Comparison of ENCODE assay signal across 9 cellular contexts in the genomic region with DNA sequence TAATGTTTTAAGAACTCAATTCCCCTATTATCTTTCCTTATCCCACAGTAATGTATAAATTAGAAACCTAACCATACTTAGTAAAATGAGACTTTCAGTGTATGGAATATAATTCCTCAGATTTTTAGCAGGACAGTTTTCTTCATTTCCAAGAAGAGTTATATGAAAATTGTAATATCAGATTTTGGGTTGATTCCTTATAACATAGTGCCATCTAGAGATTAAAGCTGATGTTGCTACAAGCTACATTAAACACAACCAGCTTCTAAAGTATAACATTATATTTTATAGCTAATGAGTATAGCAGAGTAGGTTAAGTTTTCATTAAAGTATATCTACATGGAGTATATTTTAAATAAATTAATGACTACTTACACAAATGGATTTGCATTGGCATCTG.
A peak's percentile ranks its signal among the peaks of the same experiment; 100 is the strongest.
DNase-seq lines count a peak whose midpoint lies in the region; ATAC-seq, FAIRE-seq and TF ChIP-seq lines count a peak whose summit lies in the region.
"Had no signal": no experiment of that assay in that cellular context is flagged by ENCODE, and none has a peak within 500 bp of the region (broad histone marks: within the 10 kb centered on the region; RNA-seq: fewer than 3 reads in every experiment).

No MANE protein-coding gene starts in this region.

- no peak for FAIRE-seq in RCC 7860 (lab: Jason Lieb, UNC)

- no peak overlapping the region for H3K4me3 Mint-ChIP-seq in CD14-positive monocyte

- peak; percentile 27 for TF ChIP-seq CTCF in CD14-positive monocyte (IDR thresholded peaks at IDR 0.05)

- peaks cover 0 to 2% (median 0%) of the 10 kb centered on the region in 3 donors for H3K27me3 Mint-ChIP-seq in CD14-positive monocyte (ENCODE audit: low read depth in 3 of 3)

- peaks cover 4% of the 10 kb centered on the region for H3K4me1 Mint-ChIP-seq in CD14-positive monocyte

- H3K27ac Mint-ChIP-seq in CD14-positive monocyte = no peak overlapping the region
- no peak overlapping the region for H3K27ac Mint-ChIP-seq in activated naive CD4-positive, alpha-beta T cell treated with anti-CD3 and anti-CD28 coated beads, Interleukin-2, amount 50 U/mL, for 72 hours

- peak; percentile 82 for ATAC-seq in SK-N-SH treated with all-trans-retinoic acid at 6 μM for 48 hours
- ATAC-seq in activated naive CD4-positive, alpha-beta T cell treated with anti-CD3 and anti-CD28 coated beads, Interleukin-2, amount 50 U/mL, for 72 hours = no peak

- peaks cover 0 to under 1% (median 0%) of the 10 kb centered on the region in 7 donors for H3K9me3 Mint-ChIP-seq in CD14-positive monocyte
- H3K9me3 Mint-ChIP-seq in activated naive CD4-positive, alpha-beta T cell treated with anti-CD3 and anti-CD28 coated beads, Interleukin-2, amount 50 U/mL, for 72 hours = no peaks in the 10 kb centered on the region

- DNase-seq in CD14-positive monocyte (ENCODE audit: low spot score) (no peak), HT-29 (ENCODE audit: low spot score) (peak; percentile 54), iris pigment epithelial cell (ENCODE audit: low read depth) (peak; percentile 2), epidermal melanocyte (ENCODE audit: insufficient read length, low spot score) (no peak), RCC 7860 (ENCODE audit: low spot score) (no peak), GM19238 (ENCODE audit: insufficient read length, low spot score) (no peak)
- DNase-seq in activated naive CD4-positive, alpha-beta T cell treated with anti-CD3 and anti-CD28 coated beads, Interleukin-2, amount 50 U/mL, for 72 hours (ENCODE audit: low spot score in 2 of 2) = no peak
- DNase-seq: activated T-cell treated with anti-CD3 and anti-CD28 coated beads for 4 hours had no signal

- H3K36me3 Mint-ChIP-seq in CD14-positive monocyte = no peaks in the 10 kb centered on the region
- H3K36me3 Mint-ChIP-seq in activated naive CD4-positive, alpha-beta T cell treated with anti-CD3 and anti-CD28 coated beads, Interleukin-2, amount 50 U/mL, for 72 hours = no peaks in the 10 kb centered on the region

- intact Hi-C loops in CD14-positive monocyte (cut with micrococcal nuclease) = no loop called here

TF ChIP-seq in SK-N-SH treated with all-trans-retinoic acid at 6 μM for 48 hours, 23 proteins besides CTCF, POLR2A, EP300 and RAD21:
- TF ChIP-seq OSR1 (CRISPR knock-in tag; IDR thresholded peaks at IDR 0.05) = no peak
- no peak for TF ChIP-seq ISL1 (CRISPR knock-in tag; IDR thresholded peaks at IDR 0.05)
- no peak for TF ChIP-seq ZNF565 (CRISPR knock-in tag; conservative IDR thresholded peaks at IDR 0.05; ENCODE audit: low read depth)
- TF ChIP-seq SNAI2 (CRISPR knock-in tag; IDR thresholded peaks at IDR 0.05) = no peak
- TF ChIP-seq GLIS3 (CRISPR knock-in tag; IDR thresholded peaks at IDR 0.05) = no peak
- no peak for TF ChIP-seq PPARA (CRISPR knock-in tag; IDR thresholded peaks at IDR 0.05; ENCODE audit: borderline replicate concordance)
- TF ChIP-seq BACH2 (CRISPR knock-in tag; IDR thresholded peaks at IDR 0.05; ENCODE audit: borderline replicate concordance) = no peak
- no peak for TF ChIP-seq ZC3H10 (CRISPR knock-in tag; IDR thresholded peaks at IDR 0.05)

Comparison
In these comparisons a context has a peak if more than half of its experiments do, and no peak if none do; other contexts are left out.
1. DNase-seq: peak in HT-29 (single experiment) and iris pigment epithelial cell (single experiment); none in CD14-positive monocyte (single experiment), epidermal melanocyte (single experiment), RCC 7860 (single experiment), GM19238 (single experiment) and activated naive CD4-positive, alpha-beta T cell treated with anti-CD3 and anti-CD28 coated beads, Interleukin-2, amount 50 U/mL, for 72 hours (0 of 2).